Comparison of ENCODE assay signal across 11 cellular contexts in the genomic region with DNA sequence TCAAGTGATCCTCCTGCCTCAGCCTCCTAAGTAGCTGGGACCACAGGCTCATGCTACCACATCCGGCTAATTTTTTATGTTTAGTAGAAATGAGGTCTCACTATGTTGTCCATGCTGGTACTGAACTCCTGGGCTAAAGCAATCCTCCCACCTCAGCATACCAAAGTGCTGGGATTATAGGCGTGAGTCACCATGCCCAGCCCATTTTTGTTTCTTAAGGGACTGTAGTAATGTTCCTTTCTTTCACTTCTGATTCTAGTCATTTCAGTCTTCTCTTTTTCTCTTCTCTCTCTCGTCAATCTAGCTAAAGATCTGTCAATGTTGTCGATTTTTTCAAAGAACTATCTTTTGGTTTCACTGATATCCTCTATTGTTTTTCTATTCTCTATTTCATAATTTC.
A peak's percentile ranks its signal among the peaks of the same experiment; 100 is the strongest.
DNase-seq lines count a peak whose midpoint lies in the region; ATAC-seq, FAIRE-seq and TF ChIP-seq lines count a peak whose summit lies in the region.
"Had no signal": no experiment of that assay in that cellular context is flagged by ENCODE, and none has a peak within 500 bp of the region (broad histone marks: within the 10 kb centered on the region; RNA-seq: fewer than 3 reads in every experiment).

No MANE protein-coding gene starts in this region.

- TF ChIP-seq EP300 in transverse colon (IDR thresholded peaks at IDR 0.05; ENCODE audit: low read depth) = no peak

- CTCF ChIA-PET in activated naive CD4-positive, alpha-beta T cell treated with anti-CD3 and anti-CD28 coated beads, Interleukin-2, amount 10 ng/mL, durations not matched to agents 7 days and 5 days (lab: Charles Lee) = interaction anchor here (0.6 to 1.0 kb wide), 2 partner anchors 8 to 136 kb away, joined by 3 to 4 read pairs; no protein-coding TSS in a partner anchor

- H3K27ac ChIP-seq in transverse colon = peak overlapping the region in 2 of 4 donors; percentile 8

- TF ChIP-seq CTCF in transverse colon (IDR thresholded peaks at IDR 0.05) = no peak

- H3K36me3 Mint-ChIP-seq in activated naive CD4-positive, alpha-beta T cell treated with anti-CD3 and anti-CD28 coated beads, Interleukin-2, amount 50 U/mL, for 72 hours = peaks cover 0 to 9% of the 10 kb centered on the region in 2 donors
- peaks cover 39% of the 10 kb centered on the region for H3K36me3 Mint-ChIP-seq in activated naive CD4-positive, alpha-beta T cell treated with anti-CD3 and anti-CD28 coated beads, Interleukin-2, amount 10 ng/mL, durations not matched to agents 7 days and 5 days

- intact Hi-C loops in transverse colon (cut with DNase I; ENCODE audit: low total_unique reads) = no loop called here
- intact Hi-C loops in left ventricle myocardium superior (cut with micrococcal nuclease) = no loop called here

- H3K9me3 Mint-ChIP-seq in activated naive CD4-positive, alpha-beta T cell treated with anti-CD3 and anti-CD28 coated beads, Interleukin-2, amount 50 U/mL, for 72 hours = no peaks in the 10 kb centered on the region
- peaks cover 2% of the 10 kb centered on the region for H3K9me3 Mint-ChIP-seq in activated naive CD4-positive, alpha-beta T cell treated with anti-CD3 and anti-CD28 coated beads, Interleukin-2, amount 10 ng/mL, durations not matched to agents 7 days and 5 days

- no peak overlapping the region for H3K4me3 ChIP-seq in transverse colon
- H3K4me3 ChIP-seq: lung had no signal

- ATAC-seq in activated naive CD4-positive, alpha-beta T cell treated with anti-CD3 and anti-CD28 coated beads, Interleukin-2, amount 50 U/mL, for 72 hours = peak; percentile 94 to 98
- ATAC-seq in left ventricle myocardium superior (no peak), SK-N-SH treated with all-trans-retinoic acid at 6 μM for 48 hours (no peak)

- no peak for TF ChIP-seq POLR2A in transverse colon (IDR thresholded peaks at IDR 0.05)

- peak overlapping the region in 1 of 2 donors; percentile 6 for H3K27ac Mint-ChIP-seq in activated naive CD4-positive, alpha-beta T cell treated with anti-CD3 and anti-CD28 coated beads, Interleukin-2, amount 50 U/mL, for 72 hours
- no peak overlapping the region for H3K27ac Mint-ChIP-seq in activated naive CD4-positive, alpha-beta T cell treated with anti-CD3 and anti-CD28 coated beads, Interleukin-2, amount 10 ng/mL, durations not matched to agents 7 days and 5 days

- H3K36me3 ChIP-seq in transverse colon = no peaks in the 10 kb centered on the region

- in situ Hi-C loops in transverse colon (cut with MboI; ENCODE audit: low pct_ligation_motif_present in 1 of 4, low pct_unique_long_range_greater_than_20kb in 1 of 4, low sequenced_read_pairs in 3 of 4) = no loop called here

- peak; percentile 36 for FAIRE-seq in colon (lab: Jason Lieb, UNC)

- H3K4me1 Mint-ChIP-seq in activated naive CD4-positive, alpha-beta T cell treated with anti-CD3 and anti-CD28 coated beads, Interleukin-2, amount 10 ng/mL, durations not matched to agents 7 days and 5 days = peaks cover 14% of the 10 kb centered on the region

- H3K27me3 Mint-ChIP-seq in activated naive CD4-positive, alpha-beta T cell treated with anti-CD3 and anti-CD28 coated beads, Interleukin-2, amount 10 ng/mL, durations not matched to agents 7 days and 5 days = no peaks in the 10 kb centered on the region

- WGBS in transverse colon (ENCODE audit: low coverage in 1 of 2), 2 donors = 58 to 75% methylated on average over 4 of the region's 4 CpGs

- peaks cover 0 to 10% (median 0%) of the 10 kb centered on the region in 4 donors for H3K4me1 ChIP-seq in transverse colon
- H3K4me1 ChIP-seq: BE2C had no signal

- DNase-seq in activated naive CD4-positive, alpha-beta T cell treated with anti-CD3 and anti-CD28 coated beads, Interleukin-2, amount 50 U/mL, for 72 hours (ENCODE audit: low spot score in 2 of 2) = peak in 1 of 2 donors; percentile 37
- no peak for DNase-seq in activated naive CD4-positive, alpha-beta T cell treated with anti-CD3 and anti-CD28 coated beads, Interleukin-2, amount 10 ng/mL, durations not matched to agents 7 days and 5 days
- peak; percentile 63 for DNase-seq in OCI-M1 (lab: John Stamatoyannopoulos, UW)
- DNase-seq in transverse colon = peak; percentile 34
- DNase-seq in left ventricle myocardium superior = no peak
- DNase-seq in occipital lobe (lab: John Stamatoyannopoulos, UW) = no peak
- DNase-seq: BE2C, Right ventricle myocardium superior had no signal

- no peaks in the 10 kb centered on the region for H3K27me3 ChIP-seq in transverse colon
- H3K27me3 ChIP-seq: BE2C had no signal

- H3K9me3 ChIP-seq in transverse colon = no peaks in the 10 kb centered on the region
- H3K9me3 ChIP-seq: BE2C had no signal

- no peak overlapping the region for H3K4me3 Mint-ChIP-seq in activated naive CD4-positive, alpha-beta T cell treated with anti-CD3 and anti-CD28 coated beads, Interleukin-2, amount 10 ng/mL, durations not matched to agents 7 days and 5 days

TF ChIP-seq in SK-N-SH treated with all-trans-retinoic acid at 6 μM for 48 hours, 23 proteins besides CTCF, POLR2A, EP300 and RAD21:
- TF ChIP-seq ZC3H10 (CRISPR knock-in tag; IDR thresholded peaks at IDR 0.05) = no peak
- TF ChIP-seq BACH2 (CRISPR knock-in tag; IDR thresholded peaks at IDR 0.05; ENCODE audit: borderline replicate concordance) = no peak
- no peak for TF ChIP-seq ZFP3 (CRISPR knock-in tag; IDR thresholded peaks at IDR 0.05)
- no peak for TF ChIP-seq GLIS3 (CRISPR knock-in tag; IDR thresholded peaks at IDR 0.05)
- TF ChIP-seq RARB (CRISPR knock-in tag; IDR thresholded peaks at IDR 0.05) = no peak
- TF ChIP-seq CSDC2 (CRISPR knock-in tag; IDR thresholded peaks at IDR 0.05) = no peak
- TF ChIP-seq ARNTL (CRISPR knock-in tag; IDR thresholded peaks at IDR 0.05; ENCODE audit: borderline replicate concordance, low read depth) = no peak
- no peak for TF ChIP-seq ZNF8 (CRISPR knock-in tag; IDR thresholded peaks at IDR 0.05)
- TF ChIP-seq, protein P1, sequence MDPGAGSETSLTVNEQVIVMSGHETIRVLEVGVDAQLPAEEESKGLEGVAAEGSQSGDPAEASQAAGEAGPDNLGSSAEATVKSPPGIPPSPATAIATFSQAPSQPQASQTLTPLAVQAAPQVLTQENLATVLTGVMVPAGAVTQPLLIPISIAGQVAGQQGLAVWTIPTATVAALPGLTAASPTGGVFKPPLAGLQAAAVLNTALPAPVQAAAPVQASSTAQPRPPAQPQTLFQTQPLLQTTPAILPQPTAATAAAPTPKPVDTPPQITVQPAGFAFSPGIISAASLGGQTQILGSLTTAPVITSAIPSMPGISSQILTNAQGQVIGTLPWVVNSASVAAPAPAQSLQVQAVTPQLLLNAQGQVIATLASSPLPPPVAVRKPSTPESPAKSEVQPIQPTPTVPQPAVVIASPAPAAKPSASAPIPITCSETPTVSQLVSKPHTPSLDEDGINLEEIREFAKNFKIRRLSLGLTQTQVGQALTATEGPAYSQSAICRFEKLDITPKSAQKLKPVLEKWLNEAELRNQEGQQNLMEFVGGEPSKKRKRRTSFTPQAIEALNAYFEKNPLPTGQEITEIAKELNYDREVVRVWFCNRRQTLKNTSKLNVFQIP (CRISPR knock-in tag; IDR thresholded peaks at IDR 0.05; ENCODE audit: borderline replicate concordance, low read depth) = no peak

Comparison
In these comparisons a context has a peak if more than half of its experiments do, and no peak if none do; other contexts are left out.
1. ATAC-seq: peak in activated naive CD4-positive, alpha-beta T cell treated with anti-CD3 and anti-CD28 coated beads, Interleukin-2, amount 50 U/mL, for 72 hours (2 of 2); none in left ventricle myocardium superior (single experiment) and SK-N-SH treated with all-trans-retinoic acid at 6 μM for 48 hours (single experiment).
2. DNase-seq: peak in OCI-M1 (single experiment) and transverse colon (single experiment); none in activated naive CD4-positive, alpha-beta T cell treated with anti-CD3 and anti-CD28 coated beads, Interleukin-2, amount 10 ng/mL, durations not matched to agents 7 days and 5 days (single experiment), left ventricle myocardium superior (single experiment) and occipital lobe (single experiment).